ENCODE assay signal across 7 cellular contexts in the genomic region with DNA sequence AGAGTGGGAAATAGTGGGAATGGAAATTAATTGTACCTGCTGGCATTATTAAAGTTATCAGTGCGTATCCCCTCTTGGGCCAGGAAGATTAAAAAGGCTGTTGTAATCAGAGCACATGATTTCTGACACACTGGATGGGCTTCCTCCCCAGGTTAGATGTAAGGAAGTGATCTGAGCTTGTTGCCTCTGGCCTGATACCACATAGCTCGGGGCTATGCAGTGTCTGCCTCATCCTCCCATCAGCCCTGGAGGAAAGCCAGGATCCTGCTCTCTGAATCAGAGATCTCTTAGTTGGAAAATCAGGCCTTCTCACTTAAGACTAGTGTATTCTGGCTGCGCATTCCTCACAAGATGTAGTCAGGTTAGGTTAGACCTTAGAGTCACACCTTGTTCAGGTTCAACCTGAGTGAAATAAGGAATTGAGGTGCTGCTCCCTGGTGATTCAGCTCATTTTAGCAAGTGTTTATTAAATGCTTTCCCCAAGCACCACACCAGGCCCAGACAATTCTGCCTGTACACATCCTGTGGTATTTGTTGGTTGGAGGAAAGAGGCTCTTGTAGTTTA.
DNase-seq lines count a peak whose midpoint lies in the region; ATAC-seq, FAIRE-seq and TF ChIP-seq lines count a peak whose summit lies in the region.
"Not testable (repeated sequence)": the region's sequence is repeated elsewhere in the genome, so short reads cannot be mapped to it uniquely, and the experiment has no call there.

No MANE protein-coding gene starts in this region.

- not testable (repeated sequence) for H2BK20ac ChIP-seq in IMR-90 (ENCODE audit: low read depth, low read length)

- H3K23ac ChIP-seq in IMR-90 (ENCODE audit: low read depth, low read length) = not testable (repeated sequence)

- H3K36me3 ChIP-seq in IMR-90 (ENCODE audit: control insufficient read depth, insufficient read depth, low read length); PC-3 (ENCODE audit: low read depth, low read length); brain microvascular endothelial cell (replicated peaks); keratinocyte (ENCODE audit: control insufficient read depth in 2 of 2, extremely low read depth in 1 of 2, insufficient read depth in 2 of 2, low read length in 2 of 2): not testable (repeated sequence)

- intact Hi-C loops in IMR-90 (cut with micrococcal nuclease); PC-3 (cut with micrococcal nuclease): not testable (repeated sequence)

- not testable (repeated sequence) for H4K8ac ChIP-seq in IMR-90 (ENCODE audit: low read depth in 2 of 2, low read length in 2 of 2)

- POLR2A ChIA-PET in IMR-90 (lab: Charles Lee; ENCODE audit: unreplicated experiment); PC-3 (lab: Charles Lee; ENCODE audit: unreplicated experiment): not testable (repeated sequence)

- peak overlapping the region; percentile 50; the same call in 1 of the 2 replicates for H3K4ac ChIP-seq in IMR-90 (ENCODE audit: low read depth, low read length)

- not testable (repeated sequence) for TF ChIP-seq POLR2A in H54 (IDR thresholded peaks at IDR 0.05; ENCODE audit: low read depth, low read length); IMR-90 (IDR thresholded peaks at IDR 0.05; ENCODE audit: low read depth, low read length)

- not testable (repeated sequence) for H3K27ac ChIP-seq in IMR-90 (ENCODE audit: insufficient read depth, low read length); PC-3 (ENCODE audit: low read length); brain microvascular endothelial cell; keratinocyte (ENCODE audit: control insufficient read depth, insufficient read depth, low read length)

- not testable (repeated sequence) for BruUV-seq in IMR-90 (replicated peaks; lab: Mats Ljungman, UMichigan); PC-3 (replicated peaks; lab: Mats Ljungman, UMichigan)

- H3K79me1 ChIP-seq in IMR-90 (ENCODE audit: low read depth in 1 of 2, low read length in 2 of 2) = not testable (repeated sequence)

- H2BK15ac ChIP-seq in IMR-90 (ENCODE audit: low read depth, low read length) = not testable (repeated sequence)

- not testable (repeated sequence) for H3K9ac ChIP-seq in IMR-90 (ENCODE audit: low read depth, low read length); PC-3 (ENCODE audit: low read length); keratinocyte (ENCODE audit: control insufficient read depth, extremely low read depth, insufficient read depth, low read length)

- not testable (repeated sequence) for H3K9me3 ChIP-seq in IMR-90 (ENCODE audit: control insufficient read depth, insufficient read depth, low read length); PC-3 (ENCODE audit: low read length); keratinocyte (ENCODE audit: control insufficient read depth, low read depth, low read length)

- not testable (repeated sequence) for H2BK5ac ChIP-seq in IMR-90 (ENCODE audit: low read depth, low read length, poor library complexity, severe bottlenecking)

- H3K79me2 ChIP-seq in PC-3 (ENCODE audit: low read length); keratinocyte (ENCODE audit: control insufficient read depth, insufficient read depth, low read length): not testable (repeated sequence)

- not testable (repeated sequence) for TF ChIP-seq RAD21 in IMR-90 (IDR thresholded peaks at IDR 0.05; ENCODE audit: low read length)

- H3K9me2 ChIP-seq in PC-3 (replicated peaks; ENCODE audit: low read length) = not testable (repeated sequence)

- not testable (repeated sequence) for H3K4me2 ChIP-seq in IMR-90 (ENCODE audit: low read depth, low read length); PC-3 (ENCODE audit: low read length); keratinocyte (ENCODE audit: control insufficient read depth, extremely low read depth, insufficient read depth, low read depth, low read length)

- H4K20me1 ChIP-seq in IMR-90 (ENCODE audit: insufficient read depth, low read length); PC-3 (ENCODE audit: low read length); keratinocyte (ENCODE audit: control insufficient read depth, extremely low read depth, insufficient read depth, low read length): not testable (repeated sequence)

- not testable (repeated sequence) for H3K18ac ChIP-seq in IMR-90 (ENCODE audit: low read depth, low read length)

- H3K4me1 ChIP-seq in IMR-90 (ENCODE audit: control insufficient read depth, insufficient read depth, low read length); PC-3 (ENCODE audit: insufficient read depth, low read length); keratinocyte (ENCODE audit: control insufficient read depth, extremely low read depth, insufficient read depth, low read length): not testable (repeated sequence)

- H4K5ac ChIP-seq in IMR-90 (ENCODE audit: low read depth, low read length) = not testable (repeated sequence)

- dilution Hi-C loops in IMR-90 (cut with HindIII; ENCODE audit: low sequenced_read_pairs, unreplicated experiment); keratinocyte (cut with MboI; ENCODE audit: extremely low pct_ligation_motif_present, low sequenced_read_pairs): not testable (repeated sequence)

- not testable (repeated sequence) for H3K9me1 ChIP-seq in IMR-90 (ENCODE audit: insufficient read depth, low read length); keratinocyte (ENCODE audit: control insufficient read depth, extremely low read depth, insufficient read depth, low read length)

- not testable (repeated sequence) for H3K56ac ChIP-seq in IMR-90 (ENCODE audit: extremely low read depth, insufficient read depth, low read length)

- FAIRE-seq in H54 (lab: Jason Lieb, UNC) = peak; percentile 99
- FAIRE-seq in keratinocyte (lab: Jason Lieb, UNC) = peak; percentile 89

- CTCF ChIA-PET in IMR-90 (lab: Yijun Ruan, JAX); PC-3 (lab: Charles Lee): not testable (repeated sequence)

- ATAC-seq in IMR-90 (ENCODE audit: low read depth) = peak; percentile 86
- peak; percentile 86 for ATAC-seq in PC-3
- ATAC-seq in SK-N-SH treated with all-trans-retinoic acid at 6 μM for 48 hours = peak; percentile 82
- peak; percentile 89 for ATAC-seq in omental fat pad (ENCODE audit: low FRiP score)

- TF ChIP-seq CTCF in IMR-90 (conservative IDR thresholded peaks at IDR 0.05; ENCODE audit: low read depth, low read length); PC-3 (conservative IDR thresholded peaks at IDR 0.05; ENCODE audit: low read depth, low read length); brain microvascular endothelial cell (IDR thresholded peaks at IDR 0.05; ENCODE audit: low read depth, low read length, missing control alignments); keratinocyte (optimal IDR thresholded peaks at IDR 0.05 in 1 of 3, IDR thresholded peaks at IDR 0.05 in 1 of 3, conservative IDR thresholded peaks at IDR 0.05 in 1 of 3; ENCODE audit: extremely low read depth in 1 of 3, insufficient read depth in 2 of 3, low read length in 3 of 3); omental fat pad (IDR thresholded peaks at IDR 0.05): not testable (repeated sequence)

- H3F3A ChIP-seq in PC-3 (ENCODE audit: low read length, unreplicated experiment) = not testable (repeated sequence)

- not testable (repeated sequence) for H4K91ac ChIP-seq in IMR-90 (ENCODE audit: insufficient read depth, low read depth, low read length)

- in situ Hi-C loops in IMR-90 (cut with MboI; ENCODE audit: low sequenced_read_pairs); brain microvascular endothelial cell (cut with HindIII; ENCODE audit: low pct_ligation_motif_present, low sequenced_read_pairs): not testable (repeated sequence)

- H2AK9ac ChIP-seq in IMR-90 (replicated peaks; ENCODE audit: low read depth, low read length, poor library complexity) = not testable (repeated sequence)

- H2AFZ ChIP-seq in IMR-90 (replicated peaks; ENCODE audit: low read length, poor library complexity); PC-3 (ENCODE audit: low read length); keratinocyte (ENCODE audit: control insufficient read depth, low read length): not testable (repeated sequence)

- DNase-seq in H54 (ENCODE audit: insufficient read length, low spot score); IMR-90; PC-3; keratinocyte (ENCODE audit: low read depth, low spot score); omental fat pad (ENCODE audit: low spot score): not testable (repeated sequence)
- DNase-seq in brain microvascular endothelial cell = peak; percentile 31

- WGBS in IMR-90 (ENCODE audit: extremely low coverage in 2 of 2, insufficient read length in 1 of 2), 2 experiments = no CpG with 5 or more reads among the region's 3 CpGs

- H2AK5ac ChIP-seq in IMR-90 (ENCODE audit: low read depth, low read length) = not testable (repeated sequence)

- not testable (repeated sequence) for H2BK120ac ChIP-seq in IMR-90 (ENCODE audit: low read depth, low read length)

- not testable (repeated sequence) for H3K4me3 ChIP-seq in IMR-90 (ENCODE audit: insufficient read depth, low read depth, low read length); PC-3 (ENCODE audit: low read length); brain microvascular endothelial cell (ENCODE audit: low read depth, low read length); keratinocyte (ENCODE audit: control insufficient read depth in 2 of 3, extremely low read depth in 1 of 3, insufficient read depth in 2 of 3, low read depth in 1 of 3, low read length in 3 of 3)

- H3K14ac ChIP-seq in IMR-90 (replicated peaks; ENCODE audit: low read depth, low read length) = not testable (repeated sequence)

- not testable (repeated sequence) for H3K27me3 ChIP-seq in IMR-90 (ENCODE audit: control insufficient read depth, insufficient read depth, low read length); PC-3 (ENCODE audit: low read length); brain microvascular endothelial cell (replicated peaks); keratinocyte (ENCODE audit: control insufficient read depth, extremely low read depth, insufficient read depth, low read length)
